Comparison of ENCODE assay signal across 27 cellular contexts in genomic region chrX:40832723-40833122, GRCh38.
"Had no signal": no experiment of that assay in that cellular context is flagged by ENCODE, and none has a peak within 500 bp of the region (broad histone marks: within the 10 kb centered on the region; RNA-seq: fewer than 3 reads in every experiment).

No MANE protein-coding gene starts in this region.

- DNase-seq: effector CD4-positive, alpha-beta T cell; endodermal cell; erythroblast; foreskin keratinocyte; immature natural killer cell; left cardiac atrium; left ventricle myocardium superior; mesenchymal stem cell; midbrain; occipital lobe; small intestine; stimulated activated CD4-positive, alpha-beta T cell treated with anti-CD3 and anti-CD28 coated beads, Interleukin-12 subunit alpha, Interleukin-12 subunit beta, amount 100 ng/mL, for 4 hours; stimulated activated CD4-positive, alpha-beta T cell treated with anti-CD3 and anti-CD28 coated beads, Interleukin-4, amount 100 ng/mL, for 1 hour; stimulated activated CD8-positive, alpha-beta memory T cell treated with anti-CD3 and anti-CD28 coated beads, Interleukin-4, amount 100 ng/mL, for 48 hours; stimulated activated naive CD8-positive, alpha-beta T cell treated with anti-CD3 and anti-CD28 coated beads, Interleukin-15, amount 100 ng/mL, for 72 hours; testis; upper lobe of right lung had no signal

- H3K4me2 ChIP-seq: neural progenitor cell had no signal

- FAIRE-seq: endothelial cell of umbilical vein, keratinocyte, pancreas, small intestine had no signal

- H3K9ac ChIP-seq: neural progenitor cell had no signal

- H3K27me3 ChIP-seq: foreskin keratinocyte, neural progenitor cell, pancreas, testis, tibial nerve, upper lobe of right lung, vagina had no signal

- H3K4me3 ChIP-seq: lung, neural progenitor cell, pancreas, testis, tibial nerve, upper lobe of right lung, vagina had no signal

- H3K9me3 ChIP-seq: pancreas, testis, tibial nerve, upper lobe of right lung, vagina had no signal

- H3K4me1 ChIP-seq: foreskin keratinocyte, neural progenitor cell, pancreas, testis, tibial nerve, upper lobe of right lung, vagina had no signal

- H3K27ac ChIP-seq: foreskin keratinocyte, neural progenitor cell, pancreas, testis, tibial nerve, upper lobe of right lung, vagina had no signal

- ATAC-seq: foreskin keratinocyte; left cardiac atrium; left ventricle myocardium superior; natural killer cell treated with Interleukin-12 subunit alpha and Interleukin-12 subunit beta and Interleukin-15 and Interleukin-18, amount 100 ng/mL, for 72 hours; right cardiac atrium; stimulated activated memory B cell treated with anti-CD40 and anti-IgM and Interleukin-4, amounts not matched to agents 10 μg/mL and 1 μg/mL and 100 μg/mL, for 72 hours; stimulated activated naive CD8-positive, alpha-beta T cell treated with anti-CD3 and anti-CD28 coated beads, Interleukin-15, amount 100 ng/mL, for 72 hours; upper lobe of right lung had no signal

- H2AFZ ChIP-seq: neural progenitor cell had no signal

- H3K36me3 ChIP-seq: neural progenitor cell, pancreas, tibial nerve, upper lobe of right lung, vagina had no signal
